ENCODE assay signal across 8 cellular contexts in the genomic region with DNA sequence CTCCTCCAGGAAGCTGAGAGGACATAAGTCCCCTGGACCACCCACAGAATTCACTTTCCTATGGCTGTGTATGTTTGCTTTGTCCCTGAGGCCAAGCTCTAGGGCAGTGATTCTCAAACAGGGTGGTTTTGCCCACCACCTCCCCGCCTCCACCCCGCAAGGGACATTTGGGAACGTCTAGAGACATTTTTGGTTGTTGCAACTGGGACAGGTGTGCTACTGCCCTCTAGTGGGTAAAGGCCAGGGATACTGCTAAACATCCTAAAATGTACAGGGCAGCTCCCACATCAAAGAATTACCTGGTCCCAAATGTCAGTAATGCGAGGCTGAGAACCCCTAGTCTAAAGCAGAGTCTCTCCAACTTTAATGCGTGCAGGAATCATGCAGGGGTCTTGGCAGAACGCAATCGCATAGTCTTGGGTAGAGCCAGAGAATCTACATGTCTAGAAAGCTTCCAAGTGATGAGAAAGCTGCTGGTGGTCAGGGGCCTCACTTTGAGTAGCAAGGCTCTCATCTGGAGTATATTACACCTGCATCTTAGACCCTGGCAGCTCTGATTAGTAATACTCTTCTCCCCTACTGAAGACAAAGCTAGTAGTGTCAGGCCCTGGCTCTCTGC. TPM values are rescaled to one million over a fixed set of nuclear protein-coding genes. Genes with fewer than 3 reads are reported as not detected.
DNase-seq lines count a peak whose midpoint lies in the region; ATAC-seq and TF ChIP-seq lines count a peak whose summit lies in the region.

No MANE protein-coding gene starts in this region.

- intact Hi-C loops in left lung (cut with DNase I): loop anchor here in 1 of 2 donors (10.0 kb wide), 1 partner anchor 51 kb away; no protein-coding TSS in a partner anchor

- TF ChIP-seq CTCF in left lung (IDR thresholded peaks at IDR 0.05): peak; percentile 51 to 64

- peak; percentile 39 to 53 for DNase-seq in activated CD4-positive, alpha-beta T cell treated with anti-CD3 and anti-CD28 coated beads for 24 hours (ENCODE audit: low read depth in 2 of 2)
- DNase-seq in activated CD4-positive, alpha-beta T cell treated with anti-CD3 and anti-CD28 coated beads for 1 hour: no peak
- DNase-seq in NCI-H2171 (lab: John Stamatoyannopoulos, UW) (peak; percentile 24), cerebellar cortex (ENCODE audit: low spot score) (peak; percentile 56), left lung (no peak)
- DNase-seq in activated CD4-positive, CD25-positive, alpha-beta regulatory T cell (lab: John Stamatoyannopoulos, UW): peak; percentile 18 to 35 (median 27)
- peak; percentile 25 to 30 for DNase-seq in stimulated activated CD8-positive, alpha-beta memory T cell treated with anti-CD3 and anti-CD28 coated beads, Interleukin-15, amount 100 ng/mL, for 48 hours (ENCODE audit: low read depth in 2 of 2)

- peaks cover 8 to 21% of the 10 kb centered on the region in 2 donors for H3K4me1 ChIP-seq in left lung

- no peak overlapping the region for H3K4me3 ChIP-seq in left lung

- ATAC-seq in left lung: peak; percentile 82
- no peak for ATAC-seq in GM18517 (IDR thresholded peaks at IDR 0.05; ENCODE audit: unreplicated experiment)

- H3K27me3 ChIP-seq in left lung: peaks cover 22 to 50% of the 10 kb centered on the region in 2 donors

- no peaks in the 10 kb centered on the region for H3K9me3 ChIP-seq in left lung

- no peak overlapping the region for H3K27ac ChIP-seq in left lung

- H3K36me3 ChIP-seq in left lung: peaks cover 0 to 5% of the 10 kb centered on the region in 2 donors

RNA-seq across cellular contexts. Expression of a gene that starts 5.1 kb away (rescaled TPM):
- total RNA-seq in left lung: under 1 TPM; 0.97 to 0.99 TPM

RNA-seq across cellular contexts. Expression of a gene that starts 19.1 kb away (rescaled TPM):
- under 1 TPM; 0.32 to 0.37 TPM for total RNA-seq in left lung

RNA-seq across cellular contexts. Expression of a gene that starts 28.4 kb away (rescaled TPM):
- under 1 TPM; 0.44 to 0.73 TPM for total RNA-seq in left lung

Comparison
In these comparisons a context has a peak if more than half of its experiments do, and no peak if none do; other contexts are left out.
1. DNase-seq: peak in activated CD4-positive, alpha-beta T cell treated with anti-CD3 and anti-CD28 coated beads for 24 hours (2 of 2), NCI-H2171 (single experiment), activated CD4-positive, CD25-positive, alpha-beta regulatory T cell (4 of 4), cerebellar cortex (single experiment) and stimulated activated CD8-positive, alpha-beta memory T cell treated with anti-CD3 and anti-CD28 coated beads, Interleukin-15, amount 100 ng/mL, for 48 hours (2 of 2); none in activated CD4-positive, alpha-beta T cell treated with anti-CD3 and anti-CD28 coated beads for 1 hour (single experiment) and left lung (0 of 2).